Comparison of ENCODE assay signal across 18 cellular contexts in genomic region chr6:151349651-151350270, GRCh38. TPM values are rescaled to one million over a fixed set of nuclear protein-coding genes. Genes with fewer than 3 reads are reported as not detected.
DNase-seq lines count a peak whose midpoint lies in the region.
"Had no signal": no experiment of that assay in that cellular context is flagged by ENCODE, and none has a peak within 500 bp of the region (broad histone marks: within the 10 kb centered on the region; RNA-seq: fewer than 3 reads in every experiment).

No MANE protein-coding gene starts in this region.

- H3K18ac ChIP-seq in neuronal stem cell (ENCODE audit: low read length), result no peak overlapping the region

- H3K4me3 ChIP-seq in neuronal stem cell (ENCODE audit: low read length in 2 of 2), result no peak overlapping the region
- H3K4me3 ChIP-seq: BLaER1 treated with 17β-estradiol and CSF1 and Interleukin-3, amounts not matched to agents 10 nM and 100 nM; neural progenitor cell had no signal

- no peak overlapping the region for H2BK12ac ChIP-seq in neuronal stem cell (ENCODE audit: low read length)

- no peak overlapping the region for H2BK5ac ChIP-seq in neuronal stem cell (ENCODE audit: low read length)

- no CpG with 5 or more reads among the region's 19 CpGs for WGBS in neuronal stem cell (ENCODE audit: extremely low coverage in 2 of 2, insufficient read length in 2 of 2, insufficient replicate concordance in 1 of 2), 2 donors

- H3K4me1 ChIP-seq in neuronal stem cell (ENCODE audit: control insufficient read depth in 2 of 2, insufficient read depth in 1 of 2, low read depth in 1 of 2, low read length in 2 of 2), result no peaks in the 10 kb centered on the region
- H3K4me1 ChIP-seq: neural progenitor cell had no signal

- no peak overlapping the region for H2BK15ac ChIP-seq in neuronal stem cell (ENCODE audit: low read length)

- H3K9ac ChIP-seq in neuronal stem cell (ENCODE audit: low read depth, low read length, poor library complexity), result peak overlapping the region; percentile 13
- H3K9ac ChIP-seq: BLaER1 treated with 17β-estradiol and CSF1 and Interleukin-3, amounts not matched to agents 10 nM and 100 nM; neural progenitor cell had no signal

- no peak overlapping the region for H2AFZ ChIP-seq in neuronal stem cell (ENCODE audit: low read length)
- H2AFZ ChIP-seq: neural progenitor cell had no signal

- H3K36me3 ChIP-seq in neuronal stem cell (replicated peaks in 1 of 2; ENCODE audit: control insufficient read depth in 2 of 2, insufficient read depth in 2 of 2, low read length in 2 of 2), result peaks cover 9 to 19% of the 10 kb centered on the region in 2 donors
- H3K36me3 ChIP-seq: neural progenitor cell had no signal

- no peak overlapping the region for H3K4ac ChIP-seq in neuronal stem cell (ENCODE audit: low read length)

- no peak overlapping the region for H4K8ac ChIP-seq in neuronal stem cell (ENCODE audit: low read depth, low read length)

- no peak overlapping the region for H2AK5ac ChIP-seq in neuronal stem cell (ENCODE audit: low read depth, low read length)

- H3K14ac ChIP-seq in neuronal stem cell (ENCODE audit: low read length), result no peak overlapping the region

- no peak overlapping the region for H3K27ac ChIP-seq in neuronal stem cell (replicated peaks; ENCODE audit: low read length)
- H3K27ac ChIP-seq: BLaER1 treated with 17β-estradiol and CSF1 and Interleukin-3, amounts not matched to agents 10 nM and 100 nM; neural progenitor cell had no signal

- DNase-seq in NCI-H1105 treated with DMSO at 0.1 percent for 48 hours (lab: John Stamatoyannopoulos, UW) (peak; percentile 100), NCI-H1105 (lab: John Stamatoyannopoulos, UW) (no peak), NOMO-1 treated with DMSO at 0.1 percent for 48 hours (lab: John Stamatoyannopoulos, UW; ENCODE audit: unreplicated experiment) (peak; percentile 96), NOMO-1 treated with dmso at 0.1 percent for 144 hours (lab: John Stamatoyannopoulos, UW; ENCODE audit: unreplicated experiment) (no peak), SKM-1 (lab: John Stamatoyannopoulos, UW; ENCODE audit: unreplicated experiment) (peak; percentile 98), neuronal stem cell (ENCODE audit: low spot score) (no peak), NCI-H2081 treated with DMSO at 0.1 percent for 48 hours (lab: John Stamatoyannopoulos, UW) (no peak), cerebellar nuclear complex (lab: John Stamatoyannopoulos, UW) (no peak)
- DNase-seq: activated CD8-positive, alpha-beta memory T cell treated with anti-CD3 and anti-CD28 coated beads for 24 hours; activated naive CD4-positive, alpha-beta T cell treated with anti-CD3 and anti-CD28 coated beads, Interleukin-2, amount 50 U/mL, for 16 hours; activated T-cell treated with anti-CD3 and anti-CD28 coated beads, Interleukin-2, amount 50 U/mL, for 48 hours; effector memory CD8-positive, alpha-beta T cell; head of caudate nucleus; NCI-H2081; SHP77; stimulated activated CD4-positive, alpha-beta T cell treated with anti-CD3 and anti-CD28 coated beads, Interleukin-4, amount 100 ng/mL, for 24 hours had no signal

- no peak overlapping the region for H2BK120ac ChIP-seq in neuronal stem cell (ENCODE audit: low read depth, low read length)

- H3K4me2 ChIP-seq in neuronal stem cell (ENCODE audit: insufficient read depth, low read length, poor library complexity, severe bottlenecking), result no peak overlapping the region
- H3K4me2 ChIP-seq: BLaER1 treated with 17β-estradiol and CSF1 and Interleukin-3, amounts not matched to agents 10 nM and 100 nM; neural progenitor cell had no signal

- H3K79me1 ChIP-seq in neuronal stem cell (ENCODE audit: low read depth, low read length), result no peaks in the 10 kb centered on the region

- no peak overlapping the region for H3K23ac ChIP-seq in neuronal stem cell (ENCODE audit: low read depth, low read length, poor library complexity)

- H3K9me3 ChIP-seq in neuronal stem cell (replicated peaks in 1 of 2; ENCODE audit: control insufficient read depth in 2 of 2, insufficient read depth in 1 of 2, low read depth in 1 of 2, low read length in 2 of 2), result no peaks in the 10 kb centered on the region
- H3K9me3 ChIP-seq: BLaER1 treated with 17β-estradiol and CSF1 and Interleukin-3, amounts not matched to agents 10 nM and 100 nM had no signal

- no peak overlapping the region for H4K91ac ChIP-seq in neuronal stem cell (ENCODE audit: low read depth, low read length, poor library complexity)

- H3K27me3 ChIP-seq in neuronal stem cell (ENCODE audit: control insufficient read depth in 3 of 3, insufficient read depth in 3 of 3, low read depth in 1 of 3, low read length in 3 of 3), result no peaks in the 10 kb centered on the region
- H3K27me3 ChIP-seq: BLaER1 treated with 17β-estradiol and CSF1 and Interleukin-3, amounts not matched to agents 10 nM and 100 nM; neural progenitor cell had no signal

RNA-seq across cellular contexts. Expression of gene ZBTB2, which starts 41.6 kb away (rescaled TPM):
- polyA plus RNA-seq in neuronal stem cell (2013, experiment 1 of 2), result 8.2 TPM
- 7.9 TPM for polyA plus RNA-seq in neuronal stem cell (2013, experiment 2 of 2)

Comparison
In these comparisons a context has a peak if more than half of its experiments do, and no peak if none do; other contexts are left out.
1. DNase-seq: peak in NCI-H1105 treated with DMSO at 0.1 percent for 48 hours (single experiment), NOMO-1 treated with DMSO at 0.1 percent for 48 hours (single experiment) and SKM-1 (single experiment); none in NCI-H1105 (single experiment), NOMO-1 treated with dmso at 0.1 percent for 144 hours (single experiment), neuronal stem cell (single experiment), NCI-H2081 treated with DMSO at 0.1 percent for 48 hours (single experiment) and cerebellar nuclear complex (0 of 2).